ENCODE assay signal across 18 cellular contexts in the genomic region with DNA sequence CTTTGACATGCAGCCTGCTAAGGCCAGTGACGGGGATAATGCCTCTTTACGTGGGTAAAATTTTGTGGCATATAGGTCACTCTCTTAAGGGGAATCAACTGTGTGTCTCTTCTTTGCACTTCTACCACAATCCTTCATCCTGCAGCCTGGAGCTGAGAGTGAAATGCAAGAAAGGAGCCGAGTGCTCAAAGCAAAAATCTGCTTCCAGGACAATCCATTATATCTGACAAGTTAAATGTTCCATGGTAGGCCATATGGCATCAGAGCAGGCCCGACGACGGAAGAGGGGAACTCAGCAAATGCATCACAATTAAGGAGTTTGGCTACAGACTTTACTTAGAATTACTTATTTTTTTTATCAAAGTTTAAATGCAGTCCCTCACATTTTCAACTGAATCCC.
DNase-seq lines count a peak whose midpoint lies in the region; ATAC-seq and TF ChIP-seq lines count a peak whose summit lies in the region.
"Had no signal": no experiment of that assay in that cellular context is flagged by ENCODE, and none has a peak within 500 bp of the region (broad histone marks: within the 10 kb centered on the region; RNA-seq: fewer than 3 reads in every experiment).

No MANE protein-coding gene starts in this region.

- peak overlapping the region; percentile 20; the same call in 1 of the 2 replicates for H3K4me3 ChIP-seq in BLaER1
- H3K4me3 ChIP-seq in mesodermal cell (ENCODE audit: extremely low read depth, insufficient read depth, low read length, poor library complexity, severe bottlenecking), result no peak overlapping the region

- 34% methylated on average over 5 of the region's 6 CpGs; no CpG with 5 or more reads in 1 of the 2 experiments for WGBS in mesodermal cell (ENCODE audit: insufficient coverage in 2 of 2), 2 experiments

- BruUV-seq in Calu3 (replicated peaks; lab: Mats Ljungman, UMichigan), result no TSS peak

- H4K20me1 ChIP-seq in BLaER1, result peaks cover 72% of the 10 kb centered on the region

- H3K4me2 ChIP-seq in BLaER1, result peak overlapping the region; percentile 86

- H3K4me1 Mint-ChIP-seq in brain (peaks cover 94% of the 10 kb centered on the region), Calu3 (ENCODE audit: low read depth, unreplicated experiment) (no peaks in the 10 kb centered on the region)

- H3K4me1 ChIP-seq in BLaER1 (peaks cover 69% of the 10 kb centered on the region), mesodermal cell (ENCODE audit: control insufficient read depth, insufficient read depth, low read length, poor library complexity, severe bottlenecking) (peaks cover 36% of the 10 kb centered on the region)

- TF ChIP-seq CTCF in brain (conservative IDR thresholded peaks at IDR 0.05) (no peak), Calu3 (IDR thresholded peaks at IDR 0.05; ENCODE audit: unreplicated experiment) (no peak)

- H3K27ac Mint-ChIP-seq in brain (peak overlapping the region; percentile 30 to 98 (median 84)), Calu3 (ENCODE audit: unreplicated experiment) (no peak overlapping the region)
- H3K27ac Mint-ChIP-seq: activated CD4-positive, alpha-beta T cell treated with anti-CD3 and anti-CD28 coated beads, Interleukin-2, amount 10 ng/mL, durations not matched to agents 7 days and 5 days; IgD-negative memory B cell; stimulated activated naive CD8-positive, alpha-beta T cell treated with anti-CD3 and anti-CD28 coated beads, Interleukin-15, amount 100 ng/mL, for 72 hours had no signal

- H3K9ac ChIP-seq in BLaER1, result peak overlapping the region; percentile 8; the same call in 1 of the 2 replicates

- no peaks in the 10 kb centered on the region for H3K36me3 Mint-ChIP-seq in brain
- H3K36me3 Mint-ChIP-seq in Calu3 (ENCODE audit: insufficient read depth, unreplicated experiment), result no peaks in the 10 kb centered on the region
- H3K36me3 Mint-ChIP-seq: IgD-negative memory B cell had no signal

- intact Hi-C loops in Calu3 (cut with micrococcal nuclease; ENCODE audit: unreplicated experiment), result loop anchor here (5.0 to 10.0 kb wide), 2 partner anchors 446 to 898 kb away; no protein-coding TSS in a partner anchor

- H3K27ac ChIP-seq in BLaER1 (0 out of 2 replicates have a peak overlapping the region, but pooled peaks have one; percentile 16), mesodermal cell (ENCODE audit: low read depth, low read length, severe bottlenecking) (peak overlapping the region; percentile 12)

- peaks cover 17% of the 10 kb centered on the region; the same call in 1 of the 2 replicates for H3K36me3 ChIP-seq in BLaER1
- peaks cover 5% of the 10 kb centered on the region for H3K36me3 ChIP-seq in mesodermal cell (ENCODE audit: control insufficient read depth, insufficient read depth, low read length)

- H3K9me3 ChIP-seq in BLaER1, result no peaks in the 10 kb centered on the region
- no peaks in the 10 kb centered on the region for H3K9me3 ChIP-seq in mesodermal cell (ENCODE audit: control insufficient read depth, low read length)

- no peak for ATAC-seq in GM19324 (IDR thresholded peaks at IDR 0.05; ENCODE audit: low FRiP score, unreplicated experiment)
- ATAC-seq: activated T-cell treated with anti-CD3 and anti-CD28 coated beads, Interleukin-2, amount 50 U/mL, for 4 hours; stimulated activated naive CD8-positive, alpha-beta T cell treated with anti-CD3 and anti-CD28 coated beads, Interleukin-15, amount 100 ng/mL, for 72 hours had no signal

- H3K27me3 ChIP-seq in BLaER1, result no peaks in the 10 kb centered on the region

- H3K4me3 Mint-ChIP-seq in brain (peak overlapping the region in 4 of 5 experiments; percentile 41 to 94 (median 72)), Calu3 (ENCODE audit: low read depth, unreplicated experiment) (no peak overlapping the region)
- H3K4me3 Mint-ChIP-seq: activated CD4-positive, alpha-beta T cell treated with anti-CD3 and anti-CD28 coated beads, Interleukin-2, amount 10 ng/mL, durations not matched to agents 7 days and 5 days; activated T-cell treated with anti-CD3 and anti-CD28 coated beads, Interleukin-2, amount 50 U/mL, for 4 hours; IgD-negative memory B cell; stimulated activated naive CD8-positive, alpha-beta T cell treated with anti-CD3 and anti-CD28 coated beads, Interleukin-15, amount 100 ng/mL, for 72 hours had no signal

- no peaks in the 10 kb centered on the region for H3K9me3 Mint-ChIP-seq in brain
- H3K9me3 Mint-ChIP-seq in Calu3 (ENCODE audit: low read depth, unreplicated experiment), result no peaks in the 10 kb centered on the region
- H3K9me3 Mint-ChIP-seq: activated CD4-positive, alpha-beta T cell treated with anti-CD3 and anti-CD28 coated beads, Interleukin-2, amount 10 ng/mL, durations not matched to agents 7 days and 5 days; activated T-cell treated with anti-CD3 and anti-CD28 coated beads, Interleukin-2, amount 50 U/mL, for 4 hours; IgD-negative memory B cell; stimulated activated naive CD8-positive, alpha-beta T cell treated with anti-CD3 and anti-CD28 coated beads, Interleukin-15, amount 100 ng/mL, for 72 hours had no signal

- CTCF ChIA-PET in Calu3 (lab: Charles Lee), result interaction anchor here (1.6 kb wide), 1 partner anchor 182 kb away, joined by 5 read pairs; no protein-coding TSS in a partner anchor

- H3K27me3 Mint-ChIP-seq in brain, result no peaks in the 10 kb centered on the region
- H3K27me3 Mint-ChIP-seq in Calu3 (ENCODE audit: unreplicated experiment), result no peaks in the 10 kb centered on the region
- H3K27me3 Mint-ChIP-seq: activated CD4-positive, alpha-beta T cell treated with anti-CD3 and anti-CD28 coated beads, Interleukin-2, amount 10 ng/mL, durations not matched to agents 7 days and 5 days had no signal

- DNase-seq in NCI-H1694 treated with DMSO at 0.1 percent for 48 hours (lab: John Stamatoyannopoulos, UW) (peak; percentile 86), iPS-NIHi11 (ENCODE audit: low spot score) (no peak), NCI-H2196 (lab: John Stamatoyannopoulos, UW; ENCODE audit: unreplicated experiment) (no peak), Calu3 (no peak)
- DNase-seq: activated CD4-positive, alpha-beta T cell treated with anti-CD3 and anti-CD28 coated beads, Interleukin-2, amount 10 ng/mL, durations not matched to agents 7 days and 5 days; activated T-cell treated with anti-CD3 and anti-CD28 coated beads, Interleukin-2, amount 50 U/mL, for 4 hours; GOT3; NCI-H1092 treated with DMSO at 0.1 percent for 48 hours; NCI-H526; nucleus accumbens; Right ventricle myocardium superior; small intestine; stimulated activated naive CD8-positive, alpha-beta T cell treated with anti-CD3 and anti-CD28 coated beads, Interleukin-15, amount 100 ng/mL, for 72 hours had no signal
